Comparison of ENCODE assay signal across 19 cellular contexts in the genomic region with DNA sequence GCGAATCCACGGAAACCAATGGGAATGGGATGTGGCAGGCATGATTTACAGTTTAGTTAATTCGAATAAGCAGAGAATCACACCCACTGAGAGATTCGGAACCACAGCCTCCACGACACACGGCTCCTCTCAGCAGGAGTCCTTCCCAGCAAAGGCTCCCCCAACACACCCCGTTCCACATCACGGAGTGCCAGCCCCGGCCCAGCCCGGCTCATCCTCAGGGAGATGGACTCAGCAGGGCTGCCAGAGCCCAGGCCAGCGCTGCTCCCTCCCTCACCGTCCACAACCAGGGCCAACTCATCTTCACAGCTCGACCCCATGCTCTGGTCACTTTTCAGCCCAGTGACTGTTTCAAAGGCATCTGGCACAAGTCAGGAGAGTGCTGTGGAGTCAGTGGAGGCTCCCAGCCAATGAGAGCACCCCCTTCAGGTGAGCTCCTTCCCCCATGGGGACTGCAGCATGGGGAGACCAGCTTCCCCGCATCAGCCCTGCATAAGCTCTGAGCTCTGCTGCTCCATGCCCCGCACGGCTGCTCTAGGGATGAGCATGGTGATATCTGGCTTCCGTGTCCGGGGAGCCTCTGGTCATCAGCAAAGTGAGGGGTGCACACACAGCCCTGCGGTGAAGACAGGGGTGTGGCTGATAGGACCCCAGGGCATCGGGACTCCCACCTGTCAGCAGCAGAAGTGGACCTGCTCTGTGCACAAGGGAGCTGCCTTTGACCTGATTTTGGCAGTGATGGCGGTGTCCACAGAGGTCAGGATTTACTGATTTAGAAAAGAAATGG.
"Had no signal": no experiment of that assay in that cellular context is flagged by ENCODE, and none has a peak within 500 bp of the region (broad histone marks: within the 10 kb centered on the region; RNA-seq: fewer than 3 reads in every experiment).

No MANE protein-coding gene starts in this region.

- H3K27me3 ChIP-seq: ovary, testis, tibial nerve, vagina had no signal

- H3K36me3 ChIP-seq: esophagus squamous epithelium, gastroesophageal sphincter, ovary, tibial nerve, upper lobe of right lung, vagina had no signal

- H3K27ac ChIP-seq: esophagus squamous epithelium, gastroesophageal sphincter, ovary, testis, tibial nerve, upper lobe of right lung, vagina had no signal

- H3K4me1 Mint-ChIP-seq: stimulated activated effector memory CD8-positive, alpha-beta T cell treated with anti-CD3 and anti-CD28 coated beads, Interleukin-12 subunit alpha, Interleukin-12 subunit beta, amount 100 ng/mL, for 72 hours had no signal

- H3K27ac Mint-ChIP-seq: effector memory CD8-positive, alpha-beta T cell; immature natural killer cell; progenitor cell of endocrine pancreas; stimulated activated effector memory CD8-positive, alpha-beta T cell treated with anti-CD3 and anti-CD28 coated beads, Interleukin-12 subunit alpha, Interleukin-12 subunit beta, amount 100 ng/mL, for 72 hours; stimulated activated naive CD8-positive, alpha-beta T cell treated with anti-CD3 and anti-CD28 coated beads, Interleukin-15, Interleukin-2, amounts not matched to agents 100 ng/mL and 50 ng/mL, for 24 hours had no signal

- H3K9me3 ChIP-seq: esophagus squamous epithelium, ovary, testis, upper lobe of right lung, vagina had no signal

- H3K4me1 ChIP-seq: esophagus squamous epithelium, gastroesophageal sphincter, testis, tibial nerve, upper lobe of right lung, vagina had no signal

- H3K4me3 Mint-ChIP-seq: effector memory CD8-positive, alpha-beta T cell; naive thymus-derived CD4-positive, alpha-beta T cell; stimulated activated effector memory CD8-positive, alpha-beta T cell treated with anti-CD3 and anti-CD28 coated beads, Interleukin-12 subunit alpha, Interleukin-12 subunit beta, amount 100 ng/mL, for 72 hours; stimulated activated naive CD8-positive, alpha-beta T cell treated with anti-CD3 and anti-CD28 coated beads, Interleukin-15, Interleukin-2, amounts not matched to agents 100 ng/mL and 50 ng/mL, for 24 hours had no signal

- H3K36me3 Mint-ChIP-seq: immature natural killer cell; naive thymus-derived CD4-positive, alpha-beta T cell; stimulated activated effector memory CD8-positive, alpha-beta T cell treated with anti-CD3 and anti-CD28 coated beads, Interleukin-12 subunit alpha, Interleukin-12 subunit beta, amount 100 ng/mL, for 72 hours had no signal

- DNase-seq: effector memory CD8-positive, alpha-beta T cell; esophagus squamous epithelium; foreskin fibroblast; glutamatergic neuron; immature natural killer cell; left colon; naive thymus-derived CD4-positive, alpha-beta T cell; ovary; stimulated activated CD4-positive, alpha-beta T cell treated with anti-CD3 and anti-CD28 coated beads, Interleukin-4, amount 100 ng/mL, for 1 hour; stimulated activated CD8-positive, alpha-beta memory T cell treated with anti-CD3 and anti-CD28 coated beads, Interleukin-4, amount 100 ng/mL, for 48 hours; testis; upper lobe of right lung had no signal

- H3K4me3 ChIP-seq: esophagus squamous epithelium, gastroesophageal sphincter, ovary, smooth muscle cell, testis, tibial nerve, upper lobe of right lung, vagina had no signal

- H3K4me2 ChIP-seq: smooth muscle cell had no signal

- H3K9me3 Mint-ChIP-seq: effector memory CD8-positive, alpha-beta T cell; immature natural killer cell; stimulated activated effector memory CD8-positive, alpha-beta T cell treated with anti-CD3 and anti-CD28 coated beads, Interleukin-12 subunit alpha, Interleukin-12 subunit beta, amount 100 ng/mL, for 72 hours; stimulated activated naive CD8-positive, alpha-beta T cell treated with anti-CD3 and anti-CD28 coated beads, Interleukin-15, Interleukin-2, amounts not matched to agents 100 ng/mL and 50 ng/mL, for 24 hours had no signal

- ATAC-seq: effector memory CD8-positive, alpha-beta T cell; gastroesophageal sphincter; left colon; naive thymus-derived CD4-positive, alpha-beta T cell; stimulated activated effector memory CD8-positive, alpha-beta T cell treated with anti-CD3 and anti-CD28 coated beads, Interleukin-12 subunit alpha, Interleukin-12 subunit beta, amount 100 ng/mL, for 72 hours; upper lobe of right lung had no signal
